ENCODE assay signal across 8 cellular contexts in the genomic region with DNA sequence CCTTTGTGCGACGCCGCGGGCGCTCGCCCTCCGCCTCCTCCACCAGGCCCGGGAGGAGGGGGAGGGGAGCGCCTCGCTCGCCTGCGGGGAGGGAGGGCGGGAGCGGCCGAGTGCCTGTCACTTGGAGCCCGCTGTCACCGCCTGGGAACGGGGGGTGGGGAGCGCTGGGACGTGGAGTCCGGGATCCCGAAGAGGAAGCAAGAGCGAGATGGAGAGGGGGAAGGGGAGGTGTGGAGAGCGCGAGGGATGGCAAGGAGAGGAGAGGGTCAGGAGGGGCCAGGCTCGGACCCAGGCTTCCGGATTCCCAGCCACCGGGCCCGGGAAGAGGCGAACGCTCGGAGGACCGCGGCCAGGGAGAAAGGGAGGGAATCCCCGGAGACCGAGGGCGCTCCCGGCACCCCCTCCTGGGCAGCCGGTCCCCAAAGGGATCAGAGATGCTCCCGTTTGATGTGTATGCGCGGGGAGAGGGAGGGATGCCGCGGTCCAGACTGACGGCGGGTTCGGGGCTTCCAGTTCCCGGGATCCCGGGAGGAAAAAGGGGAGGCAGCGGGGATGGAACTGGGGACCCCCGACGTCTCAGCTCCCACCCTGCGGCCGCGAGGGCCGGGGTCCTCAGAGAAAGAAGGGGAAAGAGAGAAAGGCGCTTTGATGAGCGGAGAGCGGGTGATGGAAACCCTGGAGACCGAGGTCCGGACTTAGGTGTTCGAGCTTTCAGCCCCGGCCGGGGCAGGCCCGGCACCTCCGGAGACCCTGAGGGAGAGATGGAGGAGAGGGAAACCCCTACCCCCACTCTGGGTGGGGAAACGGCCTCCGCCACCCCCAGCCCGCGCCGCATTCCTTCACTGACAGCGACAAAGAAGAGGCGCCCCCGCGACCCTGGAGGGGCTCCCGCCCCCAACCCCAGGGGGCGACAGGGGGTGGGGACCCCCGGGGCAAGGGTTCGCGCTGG. TPM values are rescaled to one million over a fixed set of nuclear protein-coding genes. Genes with fewer than 3 reads are reported as not detected.
DNase-seq lines count a peak whose midpoint lies in the region; TF ChIP-seq lines count a peak whose summit lies in the region.

No MANE protein-coding gene starts in this region.

- DNase-seq in DMS 273 (lab: John Stamatoyannopoulos, UW; ENCODE audit: unreplicated experiment) (peak; percentile 46), DMS 273 treated with DMSO at 0.1 percent for 48 hours (lab: John Stamatoyannopoulos, UW) (no peak), NCI-H2171 (lab: John Stamatoyannopoulos, UW) (peak; percentile 72), cardiac fibroblast (ENCODE audit: low read depth in 2 of 2) (no peak), occipital lobe (lab: John Stamatoyannopoulos, UW) (peak; percentile 49), NCI-H1048 (lab: John Stamatoyannopoulos, UW) (no peak), NAMALWA (ENCODE audit: low spot score) (no peak), NOMO-1 treated with dmso at 0.1 percent for 144 hours (lab: John Stamatoyannopoulos, UW; ENCODE audit: unreplicated experiment) (no peak)

- H3K4me3 ChIP-seq in cardiac fibroblast (replicated peaks in 1 of 2; ENCODE audit: low read depth in 2 of 2, low read length in 2 of 2), result peak overlapping the region; percentile 43 to 51

- TF ChIP-seq CTCF in cardiac fibroblast (IDR thresholded peaks at IDR 0.05; ENCODE audit: low read depth, low read length), result no peak

RNA-seq across cellular contexts. Expression of a gene that starts 4.7 kb away (rescaled TPM):
- total RNA-seq in occipital lobe, result 37.4 TPM

RNA-seq across cellular contexts. Expression of a gene that starts 27.4 kb away (rescaled TPM):
- total RNA-seq in occipital lobe, result 0.78 TPM

RNA-seq across cellular contexts. Expression of a gene that starts 35.6 kb away (rescaled TPM):
- total RNA-seq in occipital lobe, result 73.9 TPM

Comparison
In these comparisons a context has a peak if more than half of its experiments do, and no peak if none do; other contexts are left out.
1. DNase-seq: peak in DMS 273 (single experiment), NCI-H2171 (single experiment) and occipital lobe (single experiment); none in DMS 273 treated with DMSO at 0.1 percent for 48 hours (single experiment), cardiac fibroblast (0 of 2), NCI-H1048 (single experiment), NAMALWA (single experiment) and NOMO-1 treated with dmso at 0.1 percent for 144 hours (single experiment).